8 cellular contexts compared by ENCODE assay signal in the genomic region with DNA sequence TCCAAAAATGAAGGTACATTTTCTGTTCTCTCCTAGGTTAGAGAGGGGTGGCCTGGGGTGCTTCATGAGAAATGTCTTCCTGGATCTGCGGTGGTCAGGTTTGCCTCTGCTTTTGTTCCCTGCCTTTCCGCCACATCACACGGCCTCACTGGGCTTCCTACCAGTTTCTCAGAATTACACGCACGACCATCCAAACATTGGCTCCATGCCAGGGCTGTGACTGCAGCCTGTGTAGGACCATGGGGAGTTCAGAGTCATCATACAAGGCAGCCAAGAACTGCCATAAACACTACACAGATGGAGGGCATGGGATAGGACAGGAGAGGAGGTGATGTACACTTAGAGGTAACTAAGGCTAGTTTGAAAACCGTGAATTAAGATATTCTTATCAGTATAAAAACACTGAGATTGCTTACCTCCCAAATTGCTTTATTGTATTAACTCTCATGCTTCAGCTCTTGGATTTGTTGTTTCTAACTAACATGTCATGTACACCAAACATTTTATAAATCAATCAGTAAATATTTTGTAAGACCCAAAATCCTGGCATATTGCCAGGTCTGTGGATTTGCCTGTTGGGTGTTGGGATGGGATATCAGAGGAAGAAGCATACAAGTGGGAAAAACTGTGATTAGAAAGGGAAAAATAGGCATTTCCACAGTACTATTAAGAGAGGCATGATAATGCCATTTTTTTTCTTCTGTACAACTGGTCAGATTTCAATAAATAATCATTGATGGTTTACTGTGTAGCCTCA. TPM values are rescaled to one million over a fixed set of nuclear protein-coding genes. Genes with fewer than 3 reads are reported as not detected.
DNase-seq lines count a peak whose midpoint lies in the region; ATAC-seq, FAIRE-seq and TF ChIP-seq lines count a peak whose summit lies in the region.

No MANE protein-coding gene starts in this region.

- H3K36me3 ChIP-seq in lower lobe of right lung (peaks cover 8% of the 10 kb centered on the region), HAP-1 (replicated peaks) (no peaks in the 10 kb centered on the region), kidney (ENCODE audit: control insufficient read depth in 1 of 2, insufficient read depth in 2 of 2, low read length in 2 of 2) (peaks cover 4 to 8% of the 10 kb centered on the region in 2 donors)

- intact Hi-C loops in lower lobe of right lung (cut with DNase I) = no loop called here
- intact Hi-C loops in kidney (cut with DNase I) = no loop called here

- TF ChIP-seq CTCF in astrocyte of the spinal cord (IDR thresholded peaks at IDR 0.05; ENCODE audit: low read depth, low read length) (no peak), lower lobe of right lung (IDR thresholded peaks at IDR 0.05) (no peak), kidney (IDR thresholded peaks at IDR 0.05; ENCODE audit: borderline replicate concordance, extremely low read depth, insufficient read depth) (no peak)

- no peak for FAIRE-seq in kidney (lab: Jason Lieb, UNC)

- peak; percentile 55 to 57 for ATAC-seq in lower lobe of right lung
- ATAC-seq in HG02870 (IDR thresholded peaks at IDR 0.05; ENCODE audit: unreplicated experiment) = no peak

- H3K9ac ChIP-seq in kidney (ENCODE audit: low read length in 2 of 2) = no peak overlapping the region

- DNase-seq in C1 segment of cervical spinal cord (lab: John Stamatoyannopoulos, UW) = peak in 8 of 14 donors; percentile 23 to 80 (median 34)
- DNase-seq in NCI-H146 (lab: John Stamatoyannopoulos, UW) = peak; percentile 57
- peak; percentile 89 for DNase-seq in astrocyte of the spinal cord (ENCODE audit: low read depth, low spot score)
- no peak for DNase-seq in lower lobe of right lung
- no peak for DNase-seq in HAP-1 (ENCODE audit: low spot score in 2 of 2)
- DNase-seq in DMS114 treated with DMSO at 0.1 percent for 48 hours (lab: John Stamatoyannopoulos, UW; ENCODE audit: unreplicated experiment) = no peak
- DNase-seq in kidney = no peak

- in situ Hi-C loops in astrocyte of the spinal cord (cut with HindIII; ENCODE audit: low sequenced_read_pairs) (no loop called here), HAP-1 (cut with MboI; ENCODE audit: low sequenced_read_pairs) (no loop called here)

- H3K9me3 ChIP-seq in lower lobe of right lung = no peaks in the 10 kb centered on the region
- no peaks in the 10 kb centered on the region for H3K9me3 ChIP-seq in HAP-1
- no peaks in the 10 kb centered on the region for H3K9me3 ChIP-seq in kidney (ENCODE audit: control insufficient read depth in 1 of 2, low read length in 2 of 2)

- H3K27ac ChIP-seq in lower lobe of right lung = no peak overlapping the region
- H3K27ac ChIP-seq in kidney (ENCODE audit: low read depth in 2 of 2, low read length in 2 of 2) = no peak overlapping the region

- peaks cover 8% of the 10 kb centered on the region for H3K4me1 ChIP-seq in lower lobe of right lung
- H3K4me1 ChIP-seq in HAP-1 = no peaks in the 10 kb centered on the region
- H3K4me1 ChIP-seq in kidney (ENCODE audit: control insufficient read depth in 1 of 2, insufficient read depth in 1 of 2, low read depth in 1 of 2, low read length in 2 of 2) = no peaks in the 10 kb centered on the region

- H3K27me3 ChIP-seq in lower lobe of right lung (ENCODE audit: low read depth) (no peaks in the 10 kb centered on the region), HAP-1 (ENCODE audit: low read depth) (no peaks in the 10 kb centered on the region)

- H3K4me3 ChIP-seq in astrocyte of the spinal cord (ENCODE audit: low read depth, low read length) (no peak overlapping the region), lower lobe of right lung (no peak overlapping the region), HAP-1 (no peak overlapping the region), kidney (ENCODE audit: low read length in 2 of 2) (no peak overlapping the region)

RNA-seq across cellular contexts. Expression of a gene that starts 45.2 kb away (rescaled TPM):
- 7.9 TPM for total RNA-seq in lower lobe of right lung
- 8.3 TPM for total RNA-seq in kidney
- polyA plus RNA-seq in kidney (ENCODE audit: insufficient read depth, low read depth, low replicate concordance) = 12.2 TPM

Comparison
In these comparisons a context has a peak if more than half of its experiments do, and no peak if none do; other contexts are left out.
1. DNase-seq: peak in C1 segment of cervical spinal cord (8 of 14), NCI-H146 (single experiment) and astrocyte of the spinal cord (single experiment); none in lower lobe of right lung (single experiment), HAP-1 (0 of 2), DMS114 treated with DMSO at 0.1 percent for 48 hours (single experiment) and kidney (single experiment).